23 cellular contexts compared by ENCODE assay signal in the genomic region with DNA sequence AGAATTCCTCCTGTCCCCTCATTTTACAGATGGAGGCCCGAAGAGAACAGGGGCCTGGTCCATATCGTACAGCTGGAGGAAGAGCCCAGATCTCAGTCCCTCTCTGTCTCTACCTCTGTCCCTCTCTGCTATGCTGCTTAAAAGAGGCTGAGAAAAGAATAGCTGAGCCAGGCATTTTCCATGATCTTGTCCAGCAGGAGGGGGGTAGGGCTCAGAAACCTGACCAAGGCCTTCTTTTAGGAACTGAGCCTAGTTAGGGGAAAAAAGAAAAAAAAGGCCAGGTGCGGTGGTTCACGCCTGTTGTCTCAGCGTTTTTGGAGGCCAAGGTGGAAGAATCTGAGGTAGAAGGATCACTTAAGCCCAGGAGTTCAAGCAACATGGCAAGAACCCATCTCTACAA.
"Had no signal": no experiment of that assay in that cellular context is flagged by ENCODE, and none has a peak within 500 bp of the region (broad histone marks: within the 10 kb centered on the region; RNA-seq: fewer than 3 reads in every experiment).

No MANE protein-coding gene starts in this region.

- H3K79me2 ChIP-seq: hepatocyte had no signal

- H3K4me3 ChIP-seq: hepatocyte, left ventricle myocardium inferior, lung, ovary, prostate gland, sigmoid colon, smooth muscle cell, tibial nerve, uterus had no signal

- H3K27me3 ChIP-seq: hepatocyte, ovary, uterus had no signal

- DNase-seq: islet precursor cell; left ventricle myocardium inferior; mesendoderm; naive B cell; natural killer cell; nephron progenitor cell; ovary; retina; right cardiac atrium; sigmoid colon; stimulated activated CD4-positive, alpha-beta T cell treated with anti-CD3 and anti-CD28 coated beads, Interleukin-1b, Interleukin-23, amount 100 ng/mL, for 48 hours; stimulated activated CD4-positive, alpha-beta T cell treated with anti-CD3 and anti-CD28 coated beads, Interleukin-2, amount 100 ng/mL, for 48 hours; stimulated activated CD4-positive, alpha-beta T cell treated with anti-CD3 and anti-CD28 coated beads, Interleukin-4, amount 100 ng/mL, for 4 hours; stimulated activated CD8-positive, alpha-beta memory T cell treated with anti-CD3 and anti-CD28 coated beads, Interleukin-4, amount 100 ng/mL, for 48 hours; stimulated activated naive CD4-positive, alpha-beta T cell treated with Interleukin-2 at 50 U/mL for 16 hours; stimulated activated naive CD8-positive, alpha-beta T cell treated with anti-CD3 and anti-CD28 coated beads, Interleukin-15, amount 100 ng/mL, for 72 hours; substantia nigra; uterus had no signal

- H3K36me3 ChIP-seq: left ventricle myocardium inferior, ovary, prostate gland, sigmoid colon, tibial nerve, uterus had no signal

- H3K4me1 ChIP-seq: left ventricle myocardium inferior, prostate gland, sigmoid colon, tibial nerve, uterus had no signal

- H3K27ac ChIP-seq: hepatocyte, left ventricle myocardium inferior, ovary, prostate gland, sigmoid colon, tibial nerve, uterus had no signal

- H2AFZ ChIP-seq: hepatocyte had no signal

- H3K4me2 ChIP-seq: hepatocyte, smooth muscle cell had no signal

- H3K9me3 ChIP-seq: left ventricle myocardium inferior, ovary, prostate gland, sigmoid colon, tibial nerve, uterus had no signal
